Comparison of ENCODE assay signal across 8 cellular contexts in the genomic region with DNA sequence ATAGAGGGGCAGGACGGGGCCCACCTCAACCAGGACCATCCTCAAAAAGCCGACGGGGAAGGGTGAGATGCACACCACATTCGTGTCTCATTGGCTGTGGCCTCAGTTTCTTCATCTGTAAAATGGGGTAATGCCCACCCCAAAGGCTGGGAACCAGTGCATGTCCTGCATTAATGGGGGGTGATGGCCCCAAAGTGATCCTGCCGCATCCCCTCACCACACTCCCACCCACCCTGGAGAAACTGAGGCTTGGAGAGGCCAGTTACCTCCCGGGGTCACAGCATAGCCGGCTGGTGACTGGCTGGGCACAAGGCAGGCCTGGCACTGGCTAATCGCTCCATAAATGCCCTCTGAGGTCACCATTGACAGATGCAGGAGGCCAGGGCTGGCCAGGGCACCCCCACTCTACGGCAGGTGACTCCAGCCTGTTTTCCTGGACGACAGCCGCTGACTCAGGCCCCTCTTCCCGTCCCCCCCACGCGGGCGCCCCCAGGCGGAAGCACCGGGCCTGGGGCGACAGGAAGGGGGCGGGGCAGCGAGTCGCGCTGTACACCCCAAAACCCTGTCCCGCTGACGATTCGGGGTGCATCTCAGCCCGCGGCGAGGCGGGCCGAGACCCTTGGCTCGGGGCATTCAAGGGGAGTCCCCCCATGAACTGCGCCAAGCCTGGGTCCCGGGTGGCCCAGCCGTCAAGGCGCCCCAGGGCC. TPM values are rescaled to one million over a fixed set of nuclear protein-coding genes. Genes with fewer than 3 reads are reported as not detected.
DNase-seq lines count a peak whose midpoint lies in the region; ATAC-seq and TF ChIP-seq lines count a peak whose summit lies in the region.

No MANE protein-coding gene starts in this region.

- H3K4me3 ChIP-seq in ascending aorta: peak overlapping the region; percentile 67 to 95
- H3K4me3 ChIP-seq in iPS-18c (ENCODE audit: insufficient read depth, low read depth, low read length): peak overlapping the region; percentile 76; the same call in 1 of the 2 replicates
- H3K4me3 ChIP-seq in skin epidermis: peak overlapping the region; percentile 71 to 93 (median 75)

- H3K36me3 ChIP-seq in ascending aorta: peaks cover 6 to 15% of the 10 kb centered on the region in 2 donors

- no peaks in the 10 kb centered on the region for H3K27me3 ChIP-seq in ascending aorta

- DNase-seq in Caki2 (ENCODE audit: low read depth): peak; percentile 83
- DNase-seq in SW 1271 (lab: John Stamatoyannopoulos, UW): peak; percentile 65 to 71
- DNase-seq in ascending aorta (ENCODE audit: low spot score in 2 of 2): peak; percentile 75 to 92
- no peak for DNase-seq in NCI-H2171 (lab: John Stamatoyannopoulos, UW)
- DNase-seq in Ammon's horn (ENCODE audit: low spot score): no peak

- peaks cover 31 to 48% of the 10 kb centered on the region in 2 donors for H3K4me1 ChIP-seq in ascending aorta

- H3K27ac ChIP-seq in ascending aorta: peak overlapping the region; percentile 92 to 99
- peak overlapping the region; percentile 95 to 100 (median 99) for H3K27ac ChIP-seq in skin epidermis

- intact Hi-C loops in ascending aorta (cut with DNase I): loop anchor here (1.0 to 10.0 kb wide), 2 partner anchors 18 to 323 kb away; a partner anchor contains a TSS

- H3K9me3 ChIP-seq in ascending aorta: no peaks in the 10 kb centered on the region
- peaks cover 2% of the 10 kb centered on the region for H3K9me3 ChIP-seq in iPS-18c (ENCODE audit: control insufficient read depth, insufficient read depth, low read length)

- ATAC-seq in HG02798 (IDR thresholded peaks at IDR 0.05; ENCODE audit: poor library complexity, unreplicated experiment): peak; percentile 1

- TF ChIP-seq CTCF in ascending aorta (IDR thresholded peaks at IDR 0.05): peak in 2 of 3 experiments; percentile 41 to 48

- in situ Hi-C loops in Caki2 (cut with HindIII; ENCODE audit: low pct_unique_long_range_greater_than_20kb, low sequenced_read_pairs): no loop called here

RNA-seq across cellular contexts. Expression of a gene that starts 0.5 kb away (rescaled TPM):
- 5.8 and 7.6 TPM in 2 replicates for total RNA-seq in Caki2 (2014; rRNA removed; shearing (Covaris generic); ENCODE audit: low replicate concordance)
- total RNA-seq in ascending aorta: 307 TPM

RNA-seq across cellular contexts. Expression of a gene that starts 6.3 kb away (rescaled TPM):
- 17.9 and 24.9 TPM in 2 replicates for total RNA-seq in Caki2 (2014; rRNA removed; shearing (Covaris generic); ENCODE audit: low replicate concordance)
- 232 TPM for total RNA-seq in ascending aorta

RNA-seq across cellular contexts. Expression of a gene that starts 10.1 kb away (rescaled TPM):
- 0.24 and 1.9 TPM in 2 replicates for total RNA-seq in Caki2 (2014; rRNA removed; shearing (Covaris generic); ENCODE audit: low replicate concordance)
- 1.9 TPM for total RNA-seq in ascending aorta

RNA-seq across cellular contexts. Expression of a gene that starts 21.2 kb away (rescaled TPM):
- 51.1 and 84.1 TPM in 2 replicates for total RNA-seq in Caki2 (2014; rRNA removed; shearing (Covaris generic); ENCODE audit: low replicate concordance)
- 442 TPM for total RNA-seq in ascending aorta

RNA-seq across cellular contexts. Expression of a gene that starts 27.4 kb away (rescaled TPM):
- 24.8 and 29.5 TPM in 2 replicates for total RNA-seq in Caki2 (2014; rRNA removed; shearing (Covaris generic); ENCODE audit: low replicate concordance)
- 156 TPM for total RNA-seq in ascending aorta

Comparison
In these comparisons a context has a peak if more than half of its experiments do, and no peak if none do; other contexts are left out.
1. DNase-seq: peak in Caki2 (single experiment), SW 1271 (2 of 2) and ascending aorta (2 of 2); none in NCI-H2171 (single experiment) and Ammon's horn (single experiment).
2. RNA of a gene that starts 0.5 kb away (total RNA-seq): 307 TPM in ascending aorta (single experiment); 5.8 to 7.6 TPM in Caki2; every median in the first group is over 10 times any median in the second.
3. Peak in every context shown above with its lines, with median percentiles within 50 percentile points of each other: H3K4me3 ChIP-seq.